ENCODE assay signal across 8 cellular contexts in the genomic region with DNA sequence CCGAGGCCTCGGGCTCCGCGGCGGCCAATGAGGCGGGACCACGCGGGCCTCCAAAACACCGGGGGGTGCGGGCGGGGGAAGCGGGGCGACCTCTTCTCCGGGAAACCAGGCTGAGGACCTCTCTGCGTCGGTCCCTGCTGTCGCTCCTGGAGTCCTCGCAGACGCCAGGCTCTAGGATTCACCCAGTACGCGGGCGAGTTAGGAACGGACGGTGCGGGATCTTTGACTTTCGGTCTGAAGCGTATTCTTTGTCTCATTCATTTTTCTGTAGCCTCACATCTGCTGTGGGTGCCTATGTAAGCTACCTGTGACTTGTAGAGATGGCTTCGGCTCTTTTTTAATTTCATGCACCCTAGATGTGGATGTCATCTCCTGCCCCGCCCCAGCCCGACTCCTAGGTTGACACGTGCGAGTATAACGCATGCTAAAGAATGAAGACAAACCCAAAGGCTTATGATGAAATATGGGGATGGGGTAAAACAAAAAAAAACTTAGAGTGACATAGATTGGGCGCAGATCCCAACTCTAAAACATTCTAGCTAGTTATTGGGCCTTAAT. TPM values are rescaled to one million over a fixed set of nuclear protein-coding genes. Genes with fewer than 3 reads are reported as not detected.
A peak's percentile ranks its signal among the peaks of the same experiment; 100 is the strongest.
DNase-seq lines count a peak whose midpoint lies in the region; ATAC-seq, FAIRE-seq and TF ChIP-seq lines count a peak whose summit lies in the region.

No MANE protein-coding gene starts in this region.

- H3K4me1 ChIP-seq in GM23248 (ENCODE audit: insufficient read depth) (no peaks in the 10 kb centered on the region; the same call in 1 of the 2 replicates), NT2/D1 (ENCODE audit: insufficient read depth, insufficient read length) (no peaks in the 10 kb centered on the region), K562 (replicated peaks in 1 of 2; ENCODE audit: control insufficient read depth in 2 of 2, insufficient read depth in 2 of 2, low read length in 2 of 2) (peaks cover 13 to 23% of the 10 kb centered on the region in 2 experiments; a peak in 4 of 5 replicates), mucosa of descending colon (ENCODE audit: low read depth) (peaks cover 4% of the 10 kb centered on the region), upper lobe of right lung (no peaks in the 10 kb centered on the region)

- TF ChIP-seq POLR2A in K562 (conservative IDR thresholded peaks at IDR 0.05): no peak; the same call in 1 of the 2 replicates

- peak overlapping the region; percentile 89 for H3K4me2 ChIP-seq in GM23248 (ENCODE audit: unreplicated experiment)
- H3K4me2 ChIP-seq in K562 (ENCODE audit: insufficient read depth, low read length): peak overlapping the region; percentile 82

- DNase-seq in GM10248 (ENCODE audit: extremely low spot score): peak; percentile 21
- no peak for DNase-seq in GM23248
- DNase-seq in NT2/D1 (ENCODE audit: low read depth, low spot score): no peak
- peak in 2 of 4 experiments; percentile 31 to 37 for DNase-seq in K562 (ENCODE audit: extremely low read depth in 1 of 4, low spot score in 3 of 4)
- DNase-seq in mucosa of descending colon: peak in 2 of 3 donors; percentile 52 to 62
- DNase-seq in upper lobe of right lung: no peak
- DNase-seq in medulla oblongata (ENCODE audit: extremely low spot score): no peak
- DNase-seq in AG08395 (ENCODE audit: low spot score): no peak

- no peak for FAIRE-seq in K562 (lab: Jason Lieb, UNC)

- H3K4me3 ChIP-seq in GM23248: peak overlapping the region; percentile 91
- peak overlapping the region; percentile 66 for H3K4me3 ChIP-seq in NT2/D1 (ENCODE audit: insufficient read length, low read depth)
- H3K4me3 ChIP-seq in K562: peak overlapping the region; percentile 79
- H3K4me3 ChIP-seq in mucosa of descending colon: peak overlapping the region; percentile 76
- peak overlapping the region; percentile 88 for H3K4me3 ChIP-seq in upper lobe of right lung

- H3K27me3 ChIP-seq in GM23248 (replicated peaks; ENCODE audit: insufficient read depth) (peaks cover 28% of the 10 kb centered on the region; the same call in 1 of the 2 replicates), NT2/D1 (ENCODE audit: insufficient read depth, insufficient read length) (peaks cover 39% of the 10 kb centered on the region), K562 (ENCODE audit: control insufficient read depth in 2 of 2, insufficient read depth in 2 of 2, low read length in 2 of 2) (no peaks in the 10 kb centered on the region), upper lobe of right lung (no peaks in the 10 kb centered on the region)

- H3K9me1 ChIP-seq in K562 (ENCODE audit: control insufficient read depth, insufficient read depth, low read length): no peaks in the 10 kb centered on the region

- H2AFZ ChIP-seq in GM23248: peak overlapping the region; percentile 85
- H2AFZ ChIP-seq in K562 (ENCODE audit: low read depth, low read length): peak overlapping the region; percentile 91

- TF ChIP-seq CTCF in GM10248 (IDR thresholded peaks at IDR 0.05; ENCODE audit: control extremely low read depth, extremely low read depth, low read depth, missing control alignments) (no peak), K562 (IDR thresholded peaks at IDR 0.05 in 2 of 3, conservative IDR thresholded peaks at IDR 0.05 in 1 of 3; ENCODE audit: insufficient read depth in 2 of 3, low read depth in 1 of 3, low read length in 3 of 3) (no peak), mucosa of descending colon (IDR thresholded peaks at IDR 0.05) (no peak), upper lobe of right lung (IDR thresholded peaks at IDR 0.05) (no peak)

- intact Hi-C loops in K562 (cut with micrococcal nuclease) (loop anchor here (5.0 kb wide), 2 partner anchors 70 to 115 kb away; no protein-coding TSS in a partner anchor), mucosa of descending colon (cut with DNase I, micrococcal nuclease) (no loop called here), upper lobe of right lung (cut with DNase I) (no loop called here)

- CTCF ChIA-PET in GM10248 (lab: Yijun Ruan, JAX): interaction anchor here (0.8 to 3.3 kb wide), 4 partner anchors 8 to 22 kb away, joined by 3 to 12 read pairs (median 6); no protein-coding TSS in a partner anchor
- CTCF ChIA-PET in K562 (lab: Yijun Ruan, JAX; ENCODE audit: low intra/inter-chr PET ratio): no interaction called here

- H3F3A ChIP-seq in GM23248 (ENCODE audit: insufficient read depth): no peaks in the 10 kb centered on the region; the same call in 1 of the 2 replicates

- TSS peak; percentile 91 for BruUV-seq in K562 (replicated peaks; lab: Mats Ljungman, UMichigan)

- H3K36me3 ChIP-seq in GM23248 (ENCODE audit: low read depth) (no peaks in the 10 kb centered on the region), NT2/D1 (ENCODE audit: insufficient read depth, insufficient read length, low read length) (no peaks in the 10 kb centered on the region), K562 (ENCODE audit: control insufficient read depth, insufficient read depth, low read length) (no peaks in the 10 kb centered on the region), mucosa of descending colon (ENCODE audit: low read depth) (no peaks in the 10 kb centered on the region), upper lobe of right lung (no peaks in the 10 kb centered on the region)

- no peaks in the 10 kb centered on the region for H3K9me2 ChIP-seq in GM23248 (ENCODE audit: insufficient read depth)

- ATAC-seq in K562: peak; percentile 8
- peak; percentile 17 for ATAC-seq in mucosa of descending colon
- no peak for ATAC-seq in upper lobe of right lung

- H3K9me3 ChIP-seq in GM23248 (ENCODE audit: low read depth) (no peaks in the 10 kb centered on the region), NT2/D1 (ENCODE audit: insufficient read depth, low read length) (no peaks in the 10 kb centered on the region), K562 (replicated peaks; ENCODE audit: control insufficient read depth, insufficient read depth, low read depth, low read length) (no peaks in the 10 kb centered on the region), mucosa of descending colon (no peaks in the 10 kb centered on the region), upper lobe of right lung (no peaks in the 10 kb centered on the region)

- no peaks in the 10 kb centered on the region for H4K20me1 ChIP-seq in GM23248 (ENCODE audit: insufficient read depth)
- no peaks in the 10 kb centered on the region for H4K20me1 ChIP-seq in K562 (replicated peaks; ENCODE audit: control insufficient read depth, insufficient read depth, low read length)

- peak overlapping the region; percentile 79 for H3K9ac ChIP-seq in GM23248
- peak overlapping the region; percentile 76 for H3K9ac ChIP-seq in NT2/D1 (ENCODE audit: insufficient read length, low read depth)
- peak overlapping the region; percentile 69 to 99 for H3K9ac ChIP-seq in K562 (ENCODE audit: insufficient read depth in 1 of 2, low read depth in 2 of 2, low read length in 2 of 2)

- in situ Hi-C loops in GM23248 (cut with MboI) (no loop called here), K562 (cut with MboI) (no loop called here)

- no peak for TF ChIP-seq RAD21 in K562 (CRISPR knock-in tag; conservative IDR thresholded peaks at IDR 0.05 in 1 of 2, IDR thresholded peaks at IDR 0.05 in 1 of 2)

- H3K79me2 ChIP-seq in GM23248 (ENCODE audit: insufficient read depth) (no peaks in the 10 kb centered on the region), K562 (ENCODE audit: control insufficient read depth, insufficient read depth, low read length) (no peaks in the 10 kb centered on the region; the same call in 2 of the 3 replicates)

- POLR2A ChIA-PET in GM10248 (lab: Yijun Ruan, JAX): interaction anchor here (0.8 to 2.4 kb wide), 10 partner anchors 12 to 417 kb away, joined by 3 to 9 read pairs (median 5); no protein-coding TSS in a partner anchor
- POLR2A ChIA-PET in K562 (lab: Yijun Ruan, JAX): interaction anchor here (0.6 to 2.0 kb wide), 17 partner anchors 8 to 921 kb away, joined by 3 to 13 read pairs (median 4); a partner anchor contains a TSS

- H3K27ac ChIP-seq in GM23248: no peak overlapping the region
- peak overlapping the region; percentile 71 for H3K27ac ChIP-seq in K562 (ENCODE audit: extremely low read depth, low read depth, low read length)
- peak overlapping the region; percentile 53 for H3K27ac ChIP-seq in upper lobe of right lung

- no peak for TF ChIP-seq EP300 in K562 (IDR thresholded peaks at IDR 0.05; ENCODE audit: low read length)

- WGBS in GM23248 (ENCODE audit: low coverage in 1 of 2, low lambda C conversion rate in 2 of 2, missing lambda C conversion rate in 2 of 2), 2 experiments: 5 to 6% methylated on average over 24 to 29 of the region's 34 CpGs
- 1% methylated on average over 34 of the region's 34 CpGs for WGBS in K562 (ENCODE audit: insufficient coverage, low coverage, missing lambda C conversion rate)

TF ChIP-seq in K562, 482 proteins besides CTCF, POLR2A, EP300 and RAD21 (continues in another document):
- no peak; a peak in 1 of 4 replicates for TF ChIP-seq NRF1 (conservative IDR thresholded peaks at IDR 0.05 in 1 of 2, IDR thresholded peaks at IDR 0.05 in 1 of 2)

RNA-seq across cellular contexts. Expression of a gene that starts 0.5 kb away (rescaled TPM):
- 1.9 and 2.3 TPM in 2 replicates for total RNA-seq in GM23248 (2014; rRNA removed; shearing (Covaris generic))
- polyA plus RNA-seq in GM23248 (2016; fragmentation: Nextera tagmentation; extraction: Ambion mirVana): 1.4 and 1.7 TPM in 2 replicates
- 2.2 and 8.7 TPM in 2 replicates for total RNA-seq in K562 (2011; cell fraction: chromatin; rRNA removed; ENCODE audit: low replicate concordance)
- total RNA-seq in K562 (2011; cell fraction: nucleolus; rRNA removed): 1.2 and 2.6 TPM in 2 replicates
- total RNA-seq in K562 (2011; cell fraction: nucleoplasm; rRNA removed): 4.0 and 4.7 TPM in 2 replicates
- total RNA-seq in K562 (2014; rRNA removed): 3.0 and 3.3 TPM in 2 replicates
- total RNA-seq in K562 (2014; rRNA removed; fragmentation: Illumina TruSeq; extraction: Trizol): 6.4 and 6.9 TPM in 2 replicates
- 4.2 and 4.4 TPM in 2 replicates for total RNA-seq in K562 (2015; rRNA removed; fragmentation: Illumina TruSeq; extraction: Trizol)
- 5.3 and 6.2 TPM in 2 replicates for total RNA-seq in K562 (2021)
- polyA plus RNA-seq in K562 (2011; rRNA removed): 0.55 and 0.59 TPM in 2 replicates
- polyA plus RNA-seq in K562 (2011; cell fraction: cytosol; rRNA removed): 0.12 and 0.21 TPM in 2 replicates
- 0.37 and 0.62 TPM in 2 replicates for polyA plus RNA-seq in K562 (2011; cell fraction: nucleus; rRNA removed)
- polyA plus RNA-seq in K562 (2012): 2.9 and 6.9 TPM in 2 replicates
- polyA plus RNA-seq in K562 (2014; fragmentation: Illumina TruSeq; extraction: Trizol): 6.1 and 6.3 TPM in 2 replicates
- 1 to 10 TPM; 2.3 TPM for polyA plus RNA-seq in K562 (2014; fragmentation: Nextera tagmentation; extraction: Ambion mirVana)
- polyA plus RNA-seq in K562 (2014; rRNA removed): 5.0 and 6.4 TPM in 2 replicates
- 0.67 and 1.2 TPM in 2 replicates for polyA minus RNA-seq in K562 (2011; rRNA and poly(A)+ RNA removed)
- 0.36 and 1.0 TPM in 2 replicates for polyA minus RNA-seq in K562 (2011; cell fraction: cytosol; rRNA and poly(A)+ RNA removed)
- 0.54 and 0.89 TPM in 2 replicates for polyA minus RNA-seq in K562 (2011; cell fraction: nucleus; rRNA and poly(A)+ RNA removed)
- total RNA-seq in mucosa of descending colon: 1 to 10 TPM; 1.6 to 8.4 (median 3.0) TPM
- total RNA-seq in upper lobe of right lung: 7.8 TPM

Comparison
In these comparisons a context has a peak if more than half of its experiments do, and no peak if none do; other contexts are left out.
1. DNase-seq: peak in GM10248 (single experiment) and mucosa of descending colon (2 of 3); none in GM23248 (single experiment), NT2/D1 (single experiment), upper lobe of right lung (single experiment), medulla oblongata (single experiment) and AG08395 (single experiment).
2. Peak in every context shown above with its lines, with median percentiles within 50 percentile points of each other: H3K4me3 ChIP-seq and H3K9ac ChIP-seq.